15 cellular contexts compared by ENCODE assay signal in genomic region chr3:193944161-193944884, GRCh38.
"Had no signal": no experiment of that assay in that cellular context is flagged by ENCODE, and none has a peak within 500 bp of the region (broad histone marks: within the 10 kb centered on the region; RNA-seq: fewer than 3 reads in every experiment).

No MANE protein-coding gene starts in this region.

- H3K36me3 ChIP-seq: prostate gland, right lobe of liver, suprapubic skin had no signal

- H3K4me3 Mint-ChIP-seq: activated CD4-positive, alpha-beta T cell treated with anti-CD3 and anti-CD28 coated beads, Interleukin-2, amount 10 ng/mL, durations not matched to agents 7 days and 5 days; activated naive CD8-positive, alpha-beta T cell treated with anti-CD3 and anti-CD28 coated beads for 36 hours; activated T-helper 1 cell treated with anti-CD3 and anti-CD28 coated beads, Interleukin-12 subunit alpha, Interleukin-12 subunit beta, Interleukin-2, Interleukin-4 antibody, amounts not matched to agents 30 ng/mL and 10 ng/mL and 1 ng/mL, durations not matched to agents 14 hours and 24 hours and 36 hours; dendritic cell treated with granulocyte-macrophage colony-stimulating factor and Interleukin-4, amounts not matched to agents 40 ng/mL and 50 ng/mL, for 4 days; natural killer cell had no signal

- DNase-seq: activated CD4-positive, alpha-beta T cell treated with anti-CD3 and anti-CD28 coated beads, Interleukin-2, amount 10 ng/mL, durations not matched to agents 7 days and 5 days; activated CD8-positive, alpha-beta memory T cell treated with anti-CD3 and anti-CD28 coated beads for 24 hours; activated naive CD8-positive, alpha-beta T cell treated with anti-CD3 and anti-CD28 coated beads for 36 hours; cerebellar nuclear complex; erythroblast; kidney glomerular epithelial cell; mesenchymal stem cell; natural killer cell; right lobe of liver; stimulated activated naive CD8-positive, alpha-beta T cell treated with anti-CD3 and anti-CD28 coated beads, Interleukin-15, Interleukin-2, amounts not matched to agents 100 U/mL and 50 U/mL, for 24 hours; trophoblast cell had no signal

- H3K27me3 ChIP-seq: right lobe of liver, suprapubic skin had no signal

- H3K27ac ChIP-seq: right lobe of liver, suprapubic skin had no signal

- ATAC-seq: natural killer cell; right lobe of liver; stimulated activated naive CD8-positive, alpha-beta T cell treated with anti-CD3 and anti-CD28 coated beads, Interleukin-15, Interleukin-2, amounts not matched to agents 100 U/mL and 50 U/mL, for 24 hours had no signal

- H3K9me3 Mint-ChIP-seq: activated CD4-positive, alpha-beta T cell treated with anti-CD3 and anti-CD28 coated beads, Interleukin-2, amount 10 ng/mL, durations not matched to agents 7 days and 5 days; activated naive CD8-positive, alpha-beta T cell treated with anti-CD3 and anti-CD28 coated beads for 36 hours; activated T-helper 1 cell treated with anti-CD3 and anti-CD28 coated beads, Interleukin-12 subunit alpha, Interleukin-12 subunit beta, Interleukin-2, Interleukin-4 antibody, amounts not matched to agents 30 ng/mL and 10 ng/mL and 1 ng/mL, durations not matched to agents 14 hours and 24 hours and 36 hours; dendritic cell treated with granulocyte-macrophage colony-stimulating factor and Interleukin-4, amounts not matched to agents 40 ng/mL and 50 ng/mL, for 4 days; natural killer cell had no signal

- H3K4me3 ChIP-seq: prostate gland, right lobe of liver, suprapubic skin had no signal

- H3K36me3 Mint-ChIP-seq: activated naive CD8-positive, alpha-beta T cell treated with anti-CD3 and anti-CD28 coated beads for 36 hours; natural killer cell had no signal

- H3K4me1 Mint-ChIP-seq: activated CD4-positive, alpha-beta T cell treated with anti-CD3 and anti-CD28 coated beads, Interleukin-2, amount 10 ng/mL, durations not matched to agents 7 days and 5 days had no signal

- H3K27ac Mint-ChIP-seq: activated CD4-positive, alpha-beta T cell treated with anti-CD3 and anti-CD28 coated beads, Interleukin-2, amount 10 ng/mL, durations not matched to agents 7 days and 5 days; activated naive CD8-positive, alpha-beta T cell treated with anti-CD3 and anti-CD28 coated beads for 36 hours; activated T-helper 1 cell treated with anti-CD3 and anti-CD28 coated beads, Interleukin-12 subunit alpha, Interleukin-12 subunit beta, Interleukin-2, Interleukin-4 antibody, amounts not matched to agents 30 ng/mL and 10 ng/mL and 1 ng/mL, durations not matched to agents 14 hours and 24 hours and 36 hours; dendritic cell treated with granulocyte-macrophage colony-stimulating factor and Interleukin-4, amounts not matched to agents 40 ng/mL and 50 ng/mL, for 4 days; natural killer cell had no signal

- H3K4me1 ChIP-seq: right lobe of liver had no signal

- H3K9me3 ChIP-seq: prostate gland, right lobe of liver, suprapubic skin had no signal
